Comparison of ENCODE assay signal across 8 cellular contexts in genomic region chr9:81690251-81690851, GRCh38. TPM values are rescaled to one million over a fixed set of nuclear protein-coding genes. Genes with fewer than 3 reads are reported as not detected.
DNase-seq lines count a peak whose midpoint lies in the region; ATAC-seq and TF ChIP-seq lines count a peak whose summit lies in the region.

No MANE protein-coding gene starts in this region.

- no peaks in the 10 kb centered on the region for H3K36me3 Mint-ChIP-seq in activated CD8-positive, alpha-beta T cell treated with anti-CD3 and anti-CD28 coated beads for 36 hours (ENCODE audit: low read depth)

- peaks cover 16% of the 10 kb centered on the region for H3K27me3 Mint-ChIP-seq in activated CD8-positive, alpha-beta T cell treated with anti-CD3 and anti-CD28 coated beads for 36 hours

- H3K27ac Mint-ChIP-seq in activated CD8-positive, alpha-beta T cell treated with anti-CD3 and anti-CD28 coated beads for 36 hours: no peak overlapping the region

- peak overlapping the region; percentile 72 for H3K4me3 Mint-ChIP-seq in activated CD8-positive, alpha-beta T cell treated with anti-CD3 and anti-CD28 coated beads for 36 hours

- POLR2A ChIA-PET in activated CD8-positive, alpha-beta T cell treated with anti-CD3 and anti-CD28 coated beads for 36 hours (lab: Charles Lee): no interaction called here

- H3K4me3 ChIP-seq in retinal pigment epithelial cell (ENCODE audit: low read length): peak overlapping the region; percentile 56

- ATAC-seq in activated CD8-positive, alpha-beta T cell treated with anti-CD3 and anti-CD28 coated beads for 36 hours: no peak
- ATAC-seq in GM19351 (IDR thresholded peaks at IDR 0.05; ENCODE audit: unreplicated experiment) (no peak), HG02938 (IDR thresholded peaks at IDR 0.05; ENCODE audit: unreplicated experiment) (no peak)

- no peak for TF ChIP-seq CTCF in activated CD8-positive, alpha-beta T cell treated with anti-CD3 and anti-CD28 coated beads for 36 hours (IDR thresholded peaks at IDR 0.05)
- no peak for TF ChIP-seq CTCF in retinal pigment epithelial cell (conservative IDR thresholded peaks at IDR 0.05; ENCODE audit: low read depth, low read length)

- peak; percentile 3 for DNase-seq in stimulated activated CD4-positive, alpha-beta T cell treated with anti-CD3 and anti-CD28 coated beads, Interleukin-15, amount 100 ng/mL, for 24 hours
- DNase-seq in stimulated activated CD4-positive, alpha-beta T cell treated with anti-CD3 and anti-CD28 coated beads, Interleukin-4, amount 100 ng/mL, for 24 hours: no peak
- no peak for DNase-seq in activated CD8-positive, alpha-beta T cell treated with anti-CD3 and anti-CD28 coated beads for 36 hours
- DNase-seq in head of caudate nucleus (peak in 29 of 42 donors; percentile 11 to 62 (median 33)), retinal pigment epithelial cell (ENCODE audit: low read depth) (no peak), DMS 273 treated with DMSO at 0.1 percent for 48 hours (lab: John Stamatoyannopoulos, UW) (no peak)

- intact Hi-C loops in activated CD8-positive, alpha-beta T cell treated with anti-CD3 and anti-CD28 coated beads for 36 hours (cut with micrococcal nuclease): no loop called here
- intact Hi-C loops in head of caudate nucleus (cut with DNase I): loop anchor here (2.0 kb wide), 1 partner anchor 132 kb away; no protein-coding TSS in a partner anchor

- peaks cover 10% of the 10 kb centered on the region for H3K4me1 Mint-ChIP-seq in activated CD8-positive, alpha-beta T cell treated with anti-CD3 and anti-CD28 coated beads for 36 hours (ENCODE audit: low read depth)

- H3K9me3 Mint-ChIP-seq in activated CD8-positive, alpha-beta T cell treated with anti-CD3 and anti-CD28 coated beads for 36 hours: no peaks in the 10 kb centered on the region

- CTCF ChIA-PET in activated CD8-positive, alpha-beta T cell treated with anti-CD3 and anti-CD28 coated beads for 36 hours (lab: Charles Lee): interaction anchor here (1.2 kb wide), 1 partner anchor 13 kb away, joined by 3 read pairs; no protein-coding TSS in a partner anchor

RNA-seq across cellular contexts. Expression of gene TLE1, which starts 1.0 kb away (rescaled TPM):
- under 1 TPM; 0.20 to 0.29 TPM for total RNA-seq in activated CD8-positive, alpha-beta T cell treated with anti-CD3 and anti-CD28 coated beads for 36 hours

Comparison
In these comparisons a context has a peak if more than half of its experiments do, and no peak if none do; other contexts are left out.
1. DNase-seq: peak in stimulated activated CD4-positive, alpha-beta T cell treated with anti-CD3 and anti-CD28 coated beads, Interleukin-15, amount 100 ng/mL, for 24 hours (single experiment) and head of caudate nucleus (29 of 42); none in stimulated activated CD4-positive, alpha-beta T cell treated with anti-CD3 and anti-CD28 coated beads, Interleukin-4, amount 100 ng/mL, for 24 hours (single experiment), activated CD8-positive, alpha-beta T cell treated with anti-CD3 and anti-CD28 coated beads for 36 hours (single experiment), retinal pigment epithelial cell (single experiment) and DMS 273 treated with DMSO at 0.1 percent for 48 hours (single experiment).